Comparison of ENCODE assay signal across 33 cellular contexts in genomic region chr2:30965085-30965484, GRCh38.
"Had no signal": no experiment of that assay in that cellular context is flagged by ENCODE, and none has a peak within 500 bp of the region (broad histone marks: within the 10 kb centered on the region; RNA-seq: fewer than 3 reads in every experiment).

No MANE protein-coding gene starts in this region.

- DNase-seq: activated CD4-positive, alpha-beta memory T cell treated with anti-CD3 and anti-CD28 coated beads for 36 hours; activated CD4-positive, alpha-beta T cell treated with anti-CD3 and anti-CD28 coated beads for 36 hours; activated CD4-positive, alpha-beta T cell treated with anti-CD3 and anti-CD28 coated beads, Interleukin-2, amount 10 ng/mL, durations not matched to agents 24 days and 14 days; activated CD4-positive, CD25-positive, alpha-beta regulatory T cell; activated CD4-positive, CD25-positive, alpha-beta regulatory T cell treated with anti-CD3 and anti-CD28 coated beads, Interleukin-2, amount 50 U/mL, for 72 hours; activated CD8-positive, alpha-beta memory T cell treated with anti-CD3 and anti-CD28 coated beads, Interleukin-2, amount 10 ng/mL, durations not matched to agents 7 days and 5 days; activated CD8-positive, alpha-beta memory T cell treated with anti-CD3 and anti-CD28 coated beads, Interleukin-2, amount 50 U/mL, for 4 hours; activated CD8-positive, alpha-beta T cell treated with anti-CD3 and anti-CD28 coated beads, Interleukin-2, amount 10 ng/mL, durations not matched to agents 7 days and 5 days; activated effector memory CD4-positive, alpha-beta T cell treated with anti-CD3 and anti-CD28 coated beads, Interleukin-2, amount 50 U/mL, for 16 hours; activated naive CD4-positive, alpha-beta T cell treated with anti-CD3 and anti-CD28 coated beads for 36 hours; activated naive CD8-positive, alpha-beta T cell treated with anti-CD3 and anti-CD28 coated beads for 36 hours; activated naive CD8-positive, alpha-beta T cell treated with anti-CD3 and anti-CD28 coated beads, Interleukin-2, amount 50 U/mL, for 24 hours; activated T-cell treated with anti-CD3 and anti-CD28 coated beads, Interleukin-2, amount 50 U/mL, for 1 hour; activated T-cell treated with anti-CD3 and anti-CD28 coated beads, Interleukin-2, amount 50 U/mL, for 48 hours; adrenal gland; amygdala; aorta; body of pancreas; caudate nucleus; cortex of kidney; dermis blood vessel endothelial cell; effector CD4-positive, alpha-beta T cell; effector memory CD8-positive, alpha-beta T cell; erythroblast; foreskin keratinocyte; gastrocnemius medialis; glutamatergic neuron; heart left ventricle; T-helper 2 cell had no signal

- H3K9me3 ChIP-seq: adrenal gland, body of pancreas, esophagus muscularis mucosa, gastrocnemius medialis, heart left ventricle had no signal

- H3K36me3 ChIP-seq: adrenal gland, esophagus muscularis mucosa, gastrocnemius medialis, heart left ventricle had no signal

- ATAC-seq: activated CD4-positive, alpha-beta T cell treated with anti-CD3 and anti-CD28 coated beads for 36 hours; activated CD8-positive, alpha-beta memory T cell treated with anti-CD3 and anti-CD28 coated beads, Interleukin-2, amount 10 ng/mL, durations not matched to agents 7 days and 5 days; activated CD8-positive, alpha-beta T cell treated with anti-CD3 and anti-CD28 coated beads, Interleukin-2, amount 10 ng/mL, durations not matched to agents 7 days and 5 days; activated naive CD8-positive, alpha-beta T cell treated with anti-CD3 and anti-CD28 coated beads, Interleukin-2, amount 50 U/mL, for 24 hours; body of pancreas; effector memory CD8-positive, alpha-beta T cell; foreskin keratinocyte; heart left ventricle had no signal

- H3K4me3 ChIP-seq: adrenal gland, body of pancreas, esophagus muscularis mucosa, gastrocnemius medialis, heart left ventricle had no signal

- H3K27me3 Mint-ChIP-seq: activated CD4-positive, alpha-beta T cell treated with anti-CD3 and anti-CD28 coated beads, Interleukin-2, amount 10 ng/mL, durations not matched to agents 24 days and 14 days; activated naive CD8-positive, alpha-beta T cell treated with anti-CD3 and anti-CD28 coated beads for 36 hours had no signal

- H3K27ac ChIP-seq: adrenal gland, body of pancreas, esophagus muscularis mucosa, foreskin keratinocyte, gastrocnemius medialis, heart left ventricle had no signal

- H3K4me1 ChIP-seq: adrenal gland, body of pancreas, esophagus muscularis mucosa, foreskin keratinocyte, gastrocnemius medialis, heart left ventricle had no signal

- H3K9me3 Mint-ChIP-seq: activated CD4-positive, alpha-beta memory T cell treated with anti-CD3 and anti-CD28 coated beads for 36 hours; activated CD4-positive, alpha-beta T cell treated with anti-CD3 and anti-CD28 coated beads, Interleukin-2, amount 10 ng/mL, durations not matched to agents 24 days and 14 days; activated naive CD4-positive, alpha-beta T cell treated with anti-CD3 and anti-CD28 coated beads for 36 hours; activated naive CD4-positive, alpha-beta T cell treated with anti-CD3 and anti-CD28 coated beads, Interleukin-2, amount 50 U/mL, for 24 hours; activated naive CD8-positive, alpha-beta T cell treated with anti-CD3 and anti-CD28 coated beads for 36 hours; activated naive CD8-positive, alpha-beta T cell treated with anti-CD3 and anti-CD28 coated beads, Interleukin-2, amount 50 U/mL, for 24 hours; activated T-helper 1 cell treated with anti-CD3 and anti-CD28 coated beads, Interleukin-12 subunit alpha, Interleukin-12 subunit beta, Interleukin-2, Interleukin-4 antibody, amounts not matched to agents 30 ng/mL and 10 ng/mL and 1 ng/mL, durations not matched to agents 14 hours and 24 hours and 36 hours; activated T-helper 2 cell treated with anti-CD3 and anti-CD28 coated beads, Interferon-gamma antibody, Interleukin-2, Interleukin-4, amounts not matched to agents 10 μg/mL and 5 μg/mL and 100 μg/mL, durations not matched to agents 14 hours and 24 hours and 36 hours; effector memory CD8-positive, alpha-beta T cell had no signal

- H3K4me1 Mint-ChIP-seq: activated CD4-positive, alpha-beta T cell treated with anti-CD3 and anti-CD28 coated beads for 36 hours; activated CD4-positive, alpha-beta T cell treated with anti-CD3 and anti-CD28 coated beads, Interleukin-2, amount 10 ng/mL, durations not matched to agents 24 days and 14 days; activated CD8-positive, alpha-beta memory T cell treated with anti-CD3 and anti-CD28 coated beads, Interleukin-2, amount 10 ng/mL, durations not matched to agents 7 days and 5 days; activated naive CD4-positive, alpha-beta T cell treated with anti-CD3 and anti-CD28 coated beads, Interleukin-2, amount 50 U/mL, for 24 hours; activated naive CD8-positive, alpha-beta T cell treated with anti-CD3 and anti-CD28 coated beads for 36 hours; activated naive CD8-positive, alpha-beta T cell treated with anti-CD3 and anti-CD28 coated beads, Interleukin-2, amount 50 U/mL, for 24 hours had no signal

- H3K36me3 Mint-ChIP-seq: activated CD4-positive, alpha-beta memory T cell treated with anti-CD3 and anti-CD28 coated beads for 36 hours; activated CD8-positive, alpha-beta memory T cell treated with anti-CD3 and anti-CD28 coated beads, Interleukin-2, amount 10 ng/mL, durations not matched to agents 7 days and 5 days; activated naive CD4-positive, alpha-beta T cell treated with anti-CD3 and anti-CD28 coated beads, Interleukin-2, amount 50 U/mL, for 24 hours; activated naive CD8-positive, alpha-beta T cell treated with anti-CD3 and anti-CD28 coated beads for 36 hours had no signal

- H3K27ac Mint-ChIP-seq: activated CD4-positive, alpha-beta memory T cell treated with anti-CD3 and anti-CD28 coated beads for 36 hours; activated CD4-positive, alpha-beta T cell treated with anti-CD3 and anti-CD28 coated beads for 36 hours; activated CD4-positive, alpha-beta T cell treated with anti-CD3 and anti-CD28 coated beads, Interleukin-2, amount 10 ng/mL, durations not matched to agents 24 days and 14 days; activated CD8-positive, alpha-beta memory T cell treated with anti-CD3 and anti-CD28 coated beads, Interleukin-2, amount 10 ng/mL, durations not matched to agents 7 days and 5 days; activated CD8-positive, alpha-beta T cell treated with anti-CD3 and anti-CD28 coated beads, Interleukin-2, amount 10 ng/mL, durations not matched to agents 7 days and 5 days; activated naive CD4-positive, alpha-beta T cell treated with anti-CD3 and anti-CD28 coated beads for 36 hours; activated naive CD4-positive, alpha-beta T cell treated with anti-CD3 and anti-CD28 coated beads, Interleukin-2, amount 50 U/mL, for 24 hours; activated naive CD8-positive, alpha-beta T cell treated with anti-CD3 and anti-CD28 coated beads for 36 hours; activated naive CD8-positive, alpha-beta T cell treated with anti-CD3 and anti-CD28 coated beads, Interleukin-2, amount 50 U/mL, for 24 hours; activated T-helper 1 cell treated with anti-CD3 and anti-CD28 coated beads, Interleukin-12 subunit alpha, Interleukin-12 subunit beta, Interleukin-2, Interleukin-4 antibody, amounts not matched to agents 30 ng/mL and 10 ng/mL and 1 ng/mL, durations not matched to agents 14 hours and 24 hours and 36 hours; activated T-helper 2 cell treated with anti-CD3 and anti-CD28 coated beads, Interferon-gamma antibody, Interleukin-2, Interleukin-4, amounts not matched to agents 10 μg/mL and 5 μg/mL and 100 μg/mL, durations not matched to agents 14 hours and 24 hours and 36 hours; effector memory CD8-positive, alpha-beta T cell had no signal

- H3K27me3 ChIP-seq: body of pancreas, foreskin keratinocyte, gastrocnemius medialis, heart left ventricle had no signal

- H3K4me3 Mint-ChIP-seq: activated CD4-positive, alpha-beta memory T cell treated with anti-CD3 and anti-CD28 coated beads for 36 hours; activated CD4-positive, alpha-beta T cell treated with anti-CD3 and anti-CD28 coated beads for 36 hours; activated CD4-positive, alpha-beta T cell treated with anti-CD3 and anti-CD28 coated beads, Interleukin-2, amount 10 ng/mL, durations not matched to agents 24 days and 14 days; activated CD8-positive, alpha-beta memory T cell treated with anti-CD3 and anti-CD28 coated beads, Interleukin-2, amount 10 ng/mL, durations not matched to agents 7 days and 5 days; activated CD8-positive, alpha-beta T cell treated with anti-CD3 and anti-CD28 coated beads, Interleukin-2, amount 10 ng/mL, durations not matched to agents 7 days and 5 days; activated naive CD4-positive, alpha-beta T cell treated with anti-CD3 and anti-CD28 coated beads for 36 hours; activated naive CD4-positive, alpha-beta T cell treated with anti-CD3 and anti-CD28 coated beads, Interleukin-2, amount 50 U/mL, for 24 hours; activated naive CD8-positive, alpha-beta T cell treated with anti-CD3 and anti-CD28 coated beads for 36 hours; activated naive CD8-positive, alpha-beta T cell treated with anti-CD3 and anti-CD28 coated beads, Interleukin-2, amount 50 U/mL, for 24 hours; activated T-helper 1 cell treated with anti-CD3 and anti-CD28 coated beads, Interleukin-12 subunit alpha, Interleukin-12 subunit beta, Interleukin-2, Interleukin-4 antibody, amounts not matched to agents 30 ng/mL and 10 ng/mL and 1 ng/mL, durations not matched to agents 14 hours and 24 hours and 36 hours; effector memory CD8-positive, alpha-beta T cell had no signal
